Comparison of ENCODE assay signal across 21 cellular contexts in the genomic region with DNA sequence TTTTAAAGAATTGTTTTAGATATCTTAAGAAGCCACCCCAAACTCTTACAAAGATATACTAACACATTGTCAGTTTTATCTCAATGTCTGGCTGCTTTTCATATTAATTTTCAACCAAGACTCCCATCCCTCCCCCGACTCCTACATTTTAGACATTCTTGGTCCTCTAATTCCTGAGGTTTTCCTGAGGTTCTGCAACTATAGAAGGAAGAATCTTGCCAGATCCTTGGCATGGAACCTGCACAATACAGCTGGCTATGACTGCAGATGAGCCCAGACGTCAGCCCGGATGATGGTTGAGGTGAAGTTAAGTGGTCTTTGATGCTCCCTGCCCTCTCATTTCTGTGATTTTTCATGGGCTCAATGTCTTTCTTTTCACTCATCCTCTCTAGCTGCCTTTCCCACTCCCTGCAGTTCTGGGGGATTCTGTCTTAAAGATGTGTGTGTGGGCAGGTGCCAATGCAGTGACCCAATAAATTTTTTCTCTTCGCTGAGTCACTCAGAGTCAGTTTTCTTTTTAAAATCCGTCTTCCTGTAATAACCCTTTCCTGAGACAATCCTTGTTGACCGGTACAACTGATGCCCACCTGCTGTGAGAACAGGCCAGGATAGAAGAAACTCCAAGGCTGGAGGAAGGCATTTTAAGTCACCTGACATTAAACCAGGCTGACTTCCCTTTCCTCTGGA.
DNase-seq lines count a peak whose midpoint lies in the region; ATAC-seq and TF ChIP-seq lines count a peak whose summit lies in the region.
"Had no signal": no experiment of that assay in that cellular context is flagged by ENCODE, and none has a peak within 500 bp of the region (broad histone marks: within the 10 kb centered on the region; RNA-seq: fewer than 3 reads in every experiment).

No MANE protein-coding gene starts in this region.

- no peak overlapping the region for H3K4me3 ChIP-seq in breast epithelium
- no peak overlapping the region for H3K4me3 ChIP-seq in astrocyte of the cerebellum (ENCODE audit: low read depth, low read length)
- no peak overlapping the region for H3K4me3 ChIP-seq in vagina
- H3K4me3 ChIP-seq in WERI-Rb-1 (ENCODE audit: low read depth, low read length), result no peak overlapping the region
- H3K4me3 ChIP-seq: gastrocnemius medialis, SJCRH30 had no signal

- no peak for ATAC-seq in HG02852 (IDR thresholded peaks at IDR 0.05; ENCODE audit: unreplicated experiment)
- ATAC-seq: activated CD8-positive, alpha-beta memory T cell treated with anti-CD3 and anti-CD28 coated beads, Interleukin-2, amount 10 ng/mL, durations not matched to agents 7 days and 5 days; gastrocnemius medialis; left lobe of liver had no signal

- H3K4me1 Mint-ChIP-seq in MCF 10A (ENCODE audit: insufficient read depth, unreplicated experiment), result peaks cover 8% of the 10 kb centered on the region

- H3K4me3 Mint-ChIP-seq in MCF 10A (ENCODE audit: unreplicated experiment), result no peak overlapping the region
- H3K4me3 Mint-ChIP-seq: activated CD8-positive, alpha-beta memory T cell treated with anti-CD3 and anti-CD28 coated beads, Interleukin-2, amount 10 ng/mL, durations not matched to agents 7 days and 5 days had no signal

- H3K27me3 ChIP-seq in breast epithelium (no peaks in the 10 kb centered on the region), vagina (no peaks in the 10 kb centered on the region), WERI-Rb-1 (ENCODE audit: insufficient read depth, low read depth, severe bottlenecking) (peaks cover 30% of the 10 kb centered on the region)
- H3K27me3 ChIP-seq: gastrocnemius medialis, SJCRH30 had no signal

- no peaks in the 10 kb centered on the region for H3K36me3 ChIP-seq in breast epithelium
- no peaks in the 10 kb centered on the region for H3K36me3 ChIP-seq in vagina
- no peaks in the 10 kb centered on the region for H3K36me3 ChIP-seq in WERI-Rb-1
- H3K36me3 ChIP-seq: gastrocnemius medialis, SJCRH30 had no signal

- TF ChIP-seq POLR2A in breast epithelium (IDR thresholded peaks at IDR 0.05), result no peak
- no peak for TF ChIP-seq POLR2A in vagina (IDR thresholded peaks at IDR 0.05)

- no peaks in the 10 kb centered on the region for H3K36me3 Mint-ChIP-seq in MCF 10A (ENCODE audit: insufficient read depth, unreplicated experiment)

- intact Hi-C loops in MCF 10A (cut with micrococcal nuclease), result no loop called here
- intact Hi-C loops in breast epithelium (cut with DNase I; ENCODE audit: low total_unique reads), result no loop called here
- intact Hi-C loops in vagina (cut with DNase I), result no loop called here

- no peak overlapping the region for H3K27ac Mint-ChIP-seq in MCF 10A (ENCODE audit: low read depth, unreplicated experiment)
- H3K27ac Mint-ChIP-seq: activated CD8-positive, alpha-beta memory T cell treated with anti-CD3 and anti-CD28 coated beads, Interleukin-2, amount 10 ng/mL, durations not matched to agents 7 days and 5 days had no signal

- H3K27ac ChIP-seq in breast epithelium, result no peak overlapping the region
- H3K27ac ChIP-seq in vagina, result no peak overlapping the region
- no peak overlapping the region for H3K27ac ChIP-seq in WERI-Rb-1
- H3K27ac ChIP-seq: 22Rv1, gastrocnemius medialis, SJCRH30 had no signal

- POLR2A ChIA-PET in MCF 10A (lab: Yijun Ruan, JAX), result interaction anchor here (0.6 kb wide), 1 partner anchor 1442 kb away, joined by 3 read pairs; no protein-coding TSS in a partner anchor

- in situ Hi-C loops in astrocyte of the cerebellum (cut with HindIII; ENCODE audit: low sequenced_read_pairs), result no loop called here

- H3K27me3 Mint-ChIP-seq in MCF 10A (ENCODE audit: insufficient read depth, unreplicated experiment), result no peaks in the 10 kb centered on the region
- H3K27me3 Mint-ChIP-seq: activated CD8-positive, alpha-beta memory T cell treated with anti-CD3 and anti-CD28 coated beads, Interleukin-2, amount 10 ng/mL, durations not matched to agents 7 days and 5 days had no signal

- no peaks in the 10 kb centered on the region for H3K4me1 ChIP-seq in breast epithelium
- no peaks in the 10 kb centered on the region for H3K4me1 ChIP-seq in vagina

- H3K9me3 ChIP-seq in breast epithelium (no peaks in the 10 kb centered on the region), vagina (peaks cover 3% of the 10 kb centered on the region), WERI-Rb-1 (ENCODE audit: severe bottlenecking) (no peaks in the 10 kb centered on the region)
- H3K9me3 ChIP-seq: gastrocnemius medialis had no signal

- BruUV-seq in MCF 10A (replicated peaks; lab: Mats Ljungman, UMichigan), result no TSS peak

- TF ChIP-seq CTCF in MCF 10A (IDR thresholded peaks at IDR 0.05; ENCODE audit: unreplicated experiment) (no peak), breast epithelium (IDR thresholded peaks at IDR 0.05) (no peak), astrocyte of the cerebellum (IDR thresholded peaks at IDR 0.05; ENCODE audit: low read depth, low read length, missing control alignments) (no peak), vagina (IDR thresholded peaks at IDR 0.05) (no peak), WERI-Rb-1 (IDR thresholded peaks at IDR 0.05; ENCODE audit: low read depth, low read length) (no peak)

- peak; percentile 33 for DNase-seq in MCF 10A (ENCODE audit: unreplicated experiment)
- DNase-seq in breast epithelium (ENCODE audit: low spot score in 2 of 2), result no peak
- DNase-seq in astrocyte of the cerebellum (ENCODE audit: low read depth), result peak; percentile 86
- peak; percentile 73 for DNase-seq in kidney tubule cell (ENCODE audit: low spot score)
- DNase-seq in vagina (ENCODE audit: extremely low spot score in 2 of 2), result no peak
- no peak for DNase-seq in NCI-H2107 treated with DMSO at 0.1 percent for 48 hours (lab: John Stamatoyannopoulos, UW; ENCODE audit: unreplicated experiment)
- DNase-seq in WERI-Rb-1, result no peak
- DNase-seq: activated CD4-positive, CD25-positive, alpha-beta regulatory T cell treated with anti-CD3 and anti-CD28 coated beads, Interleukin-2, amount 50 U/mL, for 72 hours; activated CD8-positive, alpha-beta memory T cell treated with anti-CD3 and anti-CD28 coated beads, Interleukin-2, amount 10 ng/mL, durations not matched to agents 7 days and 5 days; activated effector memory CD4-positive, alpha-beta T cell treated with anti-CD3 and anti-CD28 coated beads, Interleukin-2, amount 50 U/mL, for 16 hours; amygdala; DMS153; gastrocnemius medialis; NCI-H2029 treated with DMSO at 0.1 percent for 48 hours; NCI-H524 treated with DMSO at 0.1 percent for 48 hours; occipital lobe; SJCRH30; stimulated activated CD4-positive, alpha-beta T cell treated with anti-CD3 and anti-CD28 coated beads, Interleukin-4, amount 100 ng/mL, for 24 hours had no signal

- CTCF ChIA-PET in MCF 10A (lab: Yijun Ruan, JAX), result interaction anchor here (0.6 kb wide), 1 partner anchor 1202 kb away, joined by 3 read pairs; no protein-coding TSS in a partner anchor

- no peaks in the 10 kb centered on the region for H3K9me3 Mint-ChIP-seq in MCF 10A (ENCODE audit: unreplicated experiment)

Comparison
In these comparisons a context has a peak if more than half of its experiments do, and no peak if none do; other contexts are left out.
1. DNase-seq: peak in MCF 10A (single experiment), astrocyte of the cerebellum (single experiment) and kidney tubule cell (single experiment); none in breast epithelium (0 of 2), vagina (0 of 2), NCI-H2107 treated with DMSO at 0.1 percent for 48 hours (single experiment) and WERI-Rb-1 (single experiment).